15 cellular contexts compared by ENCODE assay signal in genomic region chr9:93086445-93087224, GRCh38. TPM values are rescaled to one million over a fixed set of nuclear protein-coding genes. Genes with fewer than 3 reads are reported as not detected.
DNase-seq lines count a peak whose midpoint lies in the region; ATAC-seq and TF ChIP-seq lines count a peak whose summit lies in the region.
"Had no signal": no experiment of that assay in that cellular context is flagged by ENCODE, and none has a peak within 500 bp of the region (broad histone marks: within the 10 kb centered on the region; RNA-seq: fewer than 3 reads in every experiment).

No MANE protein-coding gene starts in this region.

- no peaks in the 10 kb centered on the region for H3K79me2 ChIP-seq in Karpas-422 (ENCODE audit: low read length)

- H3K4me3 ChIP-seq in sigmoid colon (no peak overlapping the region), Karpas-422 (ENCODE audit: low read length) (no peak overlapping the region)
- H3K4me3 ChIP-seq: esophagus muscularis mucosa, MG63 had no signal

- WGBS in sigmoid colon, 2 donors, result 81 to 92% methylated on average over 9 of the region's 9 CpGs

- ATAC-seq in HG03571 (IDR thresholded peaks at IDR 0.05; ENCODE audit: unreplicated experiment), result no peak
- ATAC-seq: left cardiac atrium had no signal

- H2AFZ ChIP-seq in Karpas-422 (ENCODE audit: low read length), result no peak overlapping the region

- POLR2A ChIA-PET in activated CD4-positive, alpha-beta T cell treated with anti-CD3 and anti-CD28 coated beads, Interleukin-2, amount 10 ng/mL, durations not matched to agents 7 days and 5 days (lab: Charles Lee), result no interaction called here

- H3K9me3 Mint-ChIP-seq in activated CD4-positive, alpha-beta T cell treated with anti-CD3 and anti-CD28 coated beads, Interleukin-2, amount 10 ng/mL, durations not matched to agents 7 days and 5 days, result peaks cover 20% of the 10 kb centered on the region
- no peaks in the 10 kb centered on the region for H3K9me3 Mint-ChIP-seq in endothelial cell (ENCODE audit: unreplicated experiment)

- no peak overlapping the region for H3K4me2 ChIP-seq in Karpas-422 (ENCODE audit: low read depth, low read length, poor library complexity, severe bottlenecking)

- H3K27me3 Mint-ChIP-seq in activated CD4-positive, alpha-beta T cell treated with anti-CD3 and anti-CD28 coated beads, Interleukin-2, amount 10 ng/mL, durations not matched to agents 7 days and 5 days, result no peaks in the 10 kb centered on the region
- peaks cover 4% of the 10 kb centered on the region for H3K27me3 Mint-ChIP-seq in endothelial cell (ENCODE audit: unreplicated experiment)

- peak overlapping the region; percentile 57 for H3K27ac Mint-ChIP-seq in activated CD4-positive, alpha-beta T cell treated with anti-CD3 and anti-CD28 coated beads, Interleukin-2, amount 10 ng/mL, durations not matched to agents 7 days and 5 days
- H3K27ac Mint-ChIP-seq in endothelial cell (ENCODE audit: unreplicated experiment), result peak overlapping the region; percentile 11

- no peaks in the 10 kb centered on the region for H3K9me2 ChIP-seq in Karpas-422 (replicated peaks; ENCODE audit: insufficient read depth, low read length)

- CTCF ChIA-PET in activated CD4-positive, alpha-beta T cell treated with anti-CD3 and anti-CD28 coated beads, Interleukin-2, amount 10 ng/mL, durations not matched to agents 7 days and 5 days (lab: Charles Lee), result interaction anchor here (0.6 to 1.3 kb wide), 2 partner anchors 21 to 175 kb away, joined by 3 read pairs; no protein-coding TSS in a partner anchor

- intact Hi-C loops in sigmoid colon (cut with DNase I), result no loop called here

- no peak overlapping the region for H3K4me3 Mint-ChIP-seq in activated CD4-positive, alpha-beta T cell treated with anti-CD3 and anti-CD28 coated beads, Interleukin-2, amount 10 ng/mL, durations not matched to agents 7 days and 5 days
- no peak overlapping the region for H3K4me3 Mint-ChIP-seq in endothelial cell (ENCODE audit: unreplicated experiment)

- H3K27me3 ChIP-seq in sigmoid colon (no peaks in the 10 kb centered on the region), Karpas-422 (ENCODE audit: low read length) (no peaks in the 10 kb centered on the region)
- H3K27me3 ChIP-seq: esophagus muscularis mucosa, MG63 had no signal

- no peaks in the 10 kb centered on the region for H4K20me1 ChIP-seq in Karpas-422 (ENCODE audit: insufficient read depth, low read depth, low read length)

- no peaks in the 10 kb centered on the region for H3K4me1 ChIP-seq in sigmoid colon
- H3K4me1 ChIP-seq in Karpas-422 (ENCODE audit: low read length), result no peaks in the 10 kb centered on the region
- H3K4me1 ChIP-seq: esophagus muscularis mucosa had no signal

- H3K9ac ChIP-seq in Karpas-422 (ENCODE audit: low read length), result no peak overlapping the region

- H3K9me3 ChIP-seq in sigmoid colon, result peaks cover 0 to 3% (median 0%) of the 10 kb centered on the region in 4 donors
- no peaks in the 10 kb centered on the region for H3K9me3 ChIP-seq in Karpas-422 (ENCODE audit: low read length)

- TF ChIP-seq POLR2A in sigmoid colon (IDR thresholded peaks at IDR 0.05), result no peak

- H3K36me3 Mint-ChIP-seq in activated CD4-positive, alpha-beta T cell treated with anti-CD3 and anti-CD28 coated beads, Interleukin-2, amount 10 ng/mL, durations not matched to agents 7 days and 5 days (ENCODE audit: low read depth), result peaks cover 78% of the 10 kb centered on the region
- H3K36me3 Mint-ChIP-seq in endothelial cell (ENCODE audit: low read depth, unreplicated experiment), result no peaks in the 10 kb centered on the region

- H3K36me3 ChIP-seq in sigmoid colon (no peaks in the 10 kb centered on the region), Karpas-422 (ENCODE audit: insufficient read depth, low read length) (no peaks in the 10 kb centered on the region)
- H3K36me3 ChIP-seq: esophagus muscularis mucosa, MG63 had no signal

- no peak for DNase-seq in activated CD4-positive, alpha-beta T cell treated with anti-CD3 and anti-CD28 coated beads, Interleukin-2, amount 10 ng/mL, durations not matched to agents 7 days and 5 days
- DNase-seq in activated CD4-positive, alpha-beta T cell treated with anti-CD3 and anti-CD28 coated beads, Interleukin-2, amount 50 U/mL, for 48 hours, result no peak
- DNase-seq in NCI-H69 (lab: John Stamatoyannopoulos, UW) (peak; percentile 7), endothelial cell (ENCODE audit: low spot score) (no peak), sigmoid colon (peak; percentile 44), KG1 (lab: John Stamatoyannopoulos, UW) (no peak), Karpas-422 (no peak)
- DNase-seq: ACHN; amygdala; left cardiac atrium; MG63; SHP77 treated with DMSO at 0.1 percent for 48 hours; stimulated activated CD4-positive, alpha-beta T cell treated with anti-CD3 and anti-CD28 coated beads, Interleukin-4, amount 100 ng/mL, for 1 hour had no signal

- H3K27ac ChIP-seq in sigmoid colon (no peak overlapping the region), Karpas-422 (ENCODE audit: low read length) (no peak overlapping the region)
- H3K27ac ChIP-seq: esophagus muscularis mucosa had no signal

- TF ChIP-seq CTCF in endothelial cell (IDR thresholded peaks at IDR 0.05; ENCODE audit: unreplicated experiment), result no peak
- no peak for TF ChIP-seq CTCF in sigmoid colon (IDR thresholded peaks at IDR 0.05)

- TF ChIP-seq EP300 in sigmoid colon (IDR thresholded peaks at IDR 0.05), result no peak

- peaks cover 56% of the 10 kb centered on the region for H3K4me1 Mint-ChIP-seq in activated CD4-positive, alpha-beta T cell treated with anti-CD3 and anti-CD28 coated beads, Interleukin-2, amount 10 ng/mL, durations not matched to agents 7 days and 5 days
- peaks cover 2% of the 10 kb centered on the region for H3K4me1 Mint-ChIP-seq in endothelial cell (ENCODE audit: unreplicated experiment)

RNA-seq across cellular contexts. Expression of gene CARD19, which starts 9.4 kb away (rescaled TPM):
- 10 to 100 TPM; 40.3 to 42.6 TPM for total RNA-seq in activated CD4-positive, alpha-beta T cell treated with anti-CD3 and anti-CD28 coated beads, Interleukin-2, amount 10 ng/mL, durations not matched to agents 7 days and 5 days
- total RNA-seq in endothelial cell (ENCODE audit: unreplicated experiment), result 13.2 TPM
- 10 to 100 TPM; 51.2 to 88.4 (median 85.0) TPM for total RNA-seq in sigmoid colon
- 10 to 100 TPM; 56.8 to 87.2 (median 66.1) TPM for polyA plus RNA-seq in sigmoid colon
- 5.5 and 11.4 TPM in 2 replicates for total RNA-seq in Karpas-422 (2014; rRNA removed; shearing (Covaris generic); ENCODE audit: low replicate concordance)

RNA-seq across cellular contexts. Expression of gene SUSD3, which starts 28.1 kb away (rescaled TPM):
- 10 to 100 TPM; 81.1 to 85.8 TPM for total RNA-seq in activated CD4-positive, alpha-beta T cell treated with anti-CD3 and anti-CD28 coated beads, Interleukin-2, amount 10 ng/mL, durations not matched to agents 7 days and 5 days
- total RNA-seq in endothelial cell (ENCODE audit: unreplicated experiment) (1.2 TPM), sigmoid colon (1 to 10 TPM; 1.9 to 7.2 (median 4.7) TPM)
- 10 to 100 TPM in 1 of 3 donors, under 1 TPM in 1, not detected in 1; 0.92 to 15.2 TPM for polyA plus RNA-seq in sigmoid colon
- total RNA-seq in Karpas-422 (2014; rRNA removed; shearing (Covaris generic); ENCODE audit: low replicate concordance), result 4.9 and 6.2 TPM in 2 replicates

RNA-seq across cellular contexts. Expression of gene NINJ1, which starts 47.4 kb away (rescaled TPM):
- 10 to 100 TPM; 29.5 to 29.9 TPM for total RNA-seq in activated CD4-positive, alpha-beta T cell treated with anti-CD3 and anti-CD28 coated beads, Interleukin-2, amount 10 ng/mL, durations not matched to agents 7 days and 5 days
- total RNA-seq in endothelial cell (ENCODE audit: unreplicated experiment), result 34.2 TPM
- total RNA-seq in sigmoid colon, result 100 to 1,000 TPM in 1 of 4 donors, 10 to 100 TPM in 3; 56.5 to 116 (median 69.6) TPM
- polyA plus RNA-seq in sigmoid colon, result 10 to 100 TPM; 28.9 to 58.7 (median 53.5) TPM
- total RNA-seq in Karpas-422 (2014; rRNA removed; shearing (Covaris generic); ENCODE audit: low replicate concordance), result 10.3 and 10.4 TPM in 2 replicates

Comparison
In these comparisons a context has a peak if more than half of its experiments do, and no peak if none do; other contexts are left out.
1. DNase-seq: peak in NCI-H69 (single experiment) and sigmoid colon (single experiment); none in activated CD4-positive, alpha-beta T cell treated with anti-CD3 and anti-CD28 coated beads, Interleukin-2, amount 10 ng/mL, durations not matched to agents 7 days and 5 days (single experiment), activated CD4-positive, alpha-beta T cell treated with anti-CD3 and anti-CD28 coated beads, Interleukin-2, amount 50 U/mL, for 48 hours (0 of 2), endothelial cell (single experiment), KG1 (single experiment) and Karpas-422 (single experiment).
2. RNA of gene SUSD3, which starts 28.1 kb away (total RNA-seq): 81.1 to 85.8 TPM in activated CD4-positive, alpha-beta T cell treated with anti-CD3 and anti-CD28 coated beads, Interleukin-2, amount 10 ng/mL, durations not matched to agents 7 days and 5 days; 4.9 to 6.2 TPM in Karpas-422, 1.9 to 7.2 TPM in sigmoid colon and 1.2 TPM in endothelial cell (single experiment); every median in the first group is over 10 times any median in the second.